Comparison of ENCODE assay signal across 8 cellular contexts in genomic region chr20:6008254-6008653, GRCh38. TPM values are rescaled to one million over a fixed set of nuclear protein-coding genes. Genes with fewer than 3 reads are reported as not detected.
DNase-seq lines count a peak whose midpoint lies in the region; ATAC-seq lines count a peak whose summit lies in the region.

No MANE protein-coding gene starts in this region.

- H3K4me3 Mint-ChIP-seq in effector memory CD8-positive, alpha-beta T cell: peak overlapping the region in 1 of 2 donors; percentile 92

- peaks cover 33% of the 10 kb centered on the region for H3K36me3 Mint-ChIP-seq in effector memory CD8-positive, alpha-beta T cell (ENCODE audit: insufficient read depth)

- peaks cover 16 to 38% of the 10 kb centered on the region in 2 donors for H3K4me1 Mint-ChIP-seq in effector memory CD8-positive, alpha-beta T cell (ENCODE audit: low read depth in 2 of 2)

- peak; percentile 88 for DNase-seq in GM04503 (ENCODE audit: low read depth)
- DNase-seq in NOMO-1 treated with dmso at 0.1 percent for 144 hours (lab: John Stamatoyannopoulos, UW; ENCODE audit: unreplicated experiment): peak; percentile 86
- no peak for DNase-seq in effector memory CD8-positive, alpha-beta T cell
- peak; percentile 34 for DNase-seq in mucosa of gallbladder (ENCODE audit: low spot score)
- no peak for DNase-seq in NCI-H524 (lab: John Stamatoyannopoulos, UW)

- H3K27ac Mint-ChIP-seq in effector memory CD8-positive, alpha-beta T cell: peak overlapping the region; percentile 13

- no peak for ATAC-seq in effector memory CD8-positive, alpha-beta T cell (replicated peaks)
- ATAC-seq in GM21529 (IDR thresholded peaks at IDR 0.05; ENCODE audit: unreplicated experiment): no peak
- no peak for ATAC-seq in HG03025 (IDR thresholded peaks at IDR 0.05; ENCODE audit: low FRiP score, unreplicated experiment)
- ATAC-seq in GM19328 (IDR thresholded peaks at IDR 0.05; ENCODE audit: unreplicated experiment): no peak

- H3K9me3 Mint-ChIP-seq in effector memory CD8-positive, alpha-beta T cell: no peaks in the 10 kb centered on the region

- H3K27me3 Mint-ChIP-seq in effector memory CD8-positive, alpha-beta T cell: no peaks in the 10 kb centered on the region

RNA-seq across cellular contexts. Expression of gene CRLS1, which starts 2.3 kb away (rescaled TPM):
- total RNA-seq in mucosa of gallbladder: 51.3 TPM

RNA-seq across cellular contexts. Expression of gene LRRN4, which starts 45.6 kb away (rescaled TPM):
- 0.43 TPM for total RNA-seq in mucosa of gallbladder

RNA-seq across cellular contexts. Expression of gene MCM8, which starts 57.8 kb away (rescaled TPM):
- total RNA-seq in mucosa of gallbladder: 4.1 TPM

RNA-seq across cellular contexts. Expression of gene TRMT6, which starts 57.9 kb away (rescaled TPM):
- total RNA-seq in mucosa of gallbladder: 6.0 TPM

Comparison
In these comparisons a context has a peak if more than half of its experiments do, and no peak if none do; other contexts are left out.
1. DNase-seq: peak in GM04503 (single experiment), NOMO-1 treated with dmso at 0.1 percent for 144 hours (single experiment) and mucosa of gallbladder (single experiment); none in effector memory CD8-positive, alpha-beta T cell (0 of 3) and NCI-H524 (0 of 2).